ENCODE assay signal across 8 cellular contexts in the genomic region with DNA sequence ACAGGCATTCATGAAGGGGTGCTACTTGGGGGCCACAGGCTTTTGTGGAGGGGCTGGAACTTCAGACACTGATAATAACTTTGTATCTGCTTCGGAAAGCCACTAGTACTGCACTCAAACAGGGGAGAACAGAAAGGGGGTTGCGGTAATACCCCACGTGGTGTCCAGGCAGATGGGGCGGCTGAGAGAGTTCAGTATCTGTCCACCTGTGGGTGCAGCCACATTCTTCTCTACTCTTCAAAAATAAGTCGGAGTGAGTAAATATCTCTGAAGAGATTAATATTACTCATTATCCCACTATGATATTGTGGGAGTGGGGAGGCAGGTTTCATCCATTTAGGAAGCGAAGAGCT.
DNase-seq lines count a peak whose midpoint lies in the region; ATAC-seq and TF ChIP-seq lines count a peak whose summit lies in the region.

No MANE protein-coding gene starts in this region.

- peak overlapping the region; percentile 80 for H3K27ac Mint-ChIP-seq in activated naive CD8-positive, alpha-beta T cell treated with anti-CD3 and anti-CD28 coated beads, Interleukin-2, amount 10 ng/mL, durations not matched to agents 7 days and 5 days

- WGBS in heart left ventricle, 4 donors: 72 to 84% (median 81%) methylated on average over 6 of the region's 6 CpGs

- peak overlapping the region in 10 of 12 donors; percentile 16 to 99 (median 90) for H3K27ac ChIP-seq in heart left ventricle
- H3K27ac ChIP-seq in muscle layer of colon (ENCODE audit: low read depth, low read length): peak overlapping the region; percentile 69
- peak overlapping the region; percentile 87 for H3K27ac ChIP-seq in vagina

- ATAC-seq in heart left ventricle (no peak), Right ventricle myocardium superior (ENCODE audit: poor library complexity) (no peak), GM21423 (IDR thresholded peaks at IDR 0.05; ENCODE audit: unreplicated experiment) (no peak), HG03460 (IDR thresholded peaks at IDR 0.05; ENCODE audit: unreplicated experiment) (no peak)
- ATAC-seq in activated naive CD8-positive, alpha-beta T cell treated with anti-CD3 and anti-CD28 coated beads, Interleukin-2, amount 10 ng/mL, durations not matched to agents 7 days and 5 days (ENCODE audit: low read depth): no peak

- H3K4me1 ChIP-seq in heart left ventricle: peaks cover 0 to 83% (median 48%) of the 10 kb centered on the region in 12 donors
- H3K4me1 ChIP-seq in muscle layer of colon (ENCODE audit: insufficient read depth, low read length): peaks cover 60% of the 10 kb centered on the region
- H3K4me1 ChIP-seq in vagina: peaks cover 59% of the 10 kb centered on the region

- H3K4me3 Mint-ChIP-seq in activated naive CD8-positive, alpha-beta T cell treated with anti-CD3 and anti-CD28 coated beads, Interleukin-2, amount 10 ng/mL, durations not matched to agents 7 days and 5 days: peak overlapping the region; percentile 83

- DNase-seq in heart left ventricle: no peak
- DNase-seq in Right ventricle myocardium superior: no peak
- no peak for DNase-seq in activated naive CD8-positive, alpha-beta T cell treated with anti-CD3 and anti-CD28 coated beads, Interleukin-2, amount 10 ng/mL, durations not matched to agents 7 days and 5 days
- no peak for DNase-seq in vagina (ENCODE audit: extremely low spot score in 2 of 2)
- DNase-seq in dedifferentiated amniotic fluid mesenchymal stem cell (ENCODE audit: extremely low spot score): no peak

- H3K36me3 Mint-ChIP-seq in activated naive CD8-positive, alpha-beta T cell treated with anti-CD3 and anti-CD28 coated beads, Interleukin-2, amount 10 ng/mL, durations not matched to agents 7 days and 5 days: no peaks in the 10 kb centered on the region

- H3K4me3 ChIP-seq in heart left ventricle: peak overlapping the region in 9 of 12 donors; percentile 50 to 71 (median 60)
- peak overlapping the region; percentile 29 to 52 for H3K4me3 ChIP-seq in muscle layer of colon (ENCODE audit: low read depth in 1 of 2, low read length in 2 of 2)
- peak overlapping the region; percentile 49 to 52 for H3K4me3 ChIP-seq in vagina

- no peaks in the 10 kb centered on the region for H3K27me3 Mint-ChIP-seq in activated naive CD8-positive, alpha-beta T cell treated with anti-CD3 and anti-CD28 coated beads, Interleukin-2, amount 10 ng/mL, durations not matched to agents 7 days and 5 days

- H3K9me3 ChIP-seq in heart left ventricle (no peaks in the 10 kb centered on the region), muscle layer of colon (ENCODE audit: low read length) (no peaks in the 10 kb centered on the region), vagina (no peaks in the 10 kb centered on the region)

- POLR2A ChIA-PET in activated naive CD8-positive, alpha-beta T cell treated with anti-CD3 and anti-CD28 coated beads, Interleukin-2, amount 10 ng/mL, durations not matched to agents 7 days and 5 days (lab: Charles Lee): interaction anchor here (1.5 to 5.0 kb wide), 2 partner anchors 102 to 121 kb away, joined by 3 to 215 read pairs; partner anchors contain the start of gene SSBP2

- H3K9me3 Mint-ChIP-seq in activated naive CD8-positive, alpha-beta T cell treated with anti-CD3 and anti-CD28 coated beads, Interleukin-2, amount 10 ng/mL, durations not matched to agents 7 days and 5 days: no peaks in the 10 kb centered on the region

- no peaks in the 10 kb centered on the region for H3K36me3 ChIP-seq in heart left ventricle
- H3K36me3 ChIP-seq in muscle layer of colon (ENCODE audit: insufficient read depth, low read length): no peaks in the 10 kb centered on the region
- no peaks in the 10 kb centered on the region for H3K36me3 ChIP-seq in vagina

- intact Hi-C loops in heart left ventricle (cut with DNase I): loop anchor here in 9 of 10 donors (2.0 to 10.0 kb wide), 12 partner anchors 66 to 428 kb away; partner anchors contain the start of gene ATG10 (in 8 of the 9)
- intact Hi-C loops in Right ventricle myocardium superior (cut with DNase I): no loop called here
- intact Hi-C loops in vagina (cut with DNase I): loop anchor here (5.0 to 10.0 kb wide), 2 partner anchors 122 to 346 kb away; partner anchors contain the start of gene ATG10

- H3K27me3 ChIP-seq in heart left ventricle (no peaks in the 10 kb centered on the region), muscle layer of colon (ENCODE audit: control insufficient read depth in 1 of 2, insufficient read depth in 2 of 2, low read length in 2 of 2) (no peaks in the 10 kb centered on the region), vagina (no peaks in the 10 kb centered on the region)

- H3K4me1 Mint-ChIP-seq in activated naive CD8-positive, alpha-beta T cell treated with anti-CD3 and anti-CD28 coated beads, Interleukin-2, amount 10 ng/mL, durations not matched to agents 7 days and 5 days: peaks cover 42% of the 10 kb centered on the region

- TF ChIP-seq POLR2A in heart left ventricle (IDR thresholded peaks at IDR 0.05) (no peak), vagina (IDR thresholded peaks at IDR 0.05) (no peak)

- TF ChIP-seq CTCF in heart left ventricle (IDR thresholded peaks at IDR 0.05): no peak
- no peak for TF ChIP-seq CTCF in vagina (IDR thresholded peaks at IDR 0.05)

- H3K9ac ChIP-seq in muscle layer of colon (ENCODE audit: low read length): no peak overlapping the region
